9 cellular contexts compared by ENCODE assay signal in the genomic region with DNA sequence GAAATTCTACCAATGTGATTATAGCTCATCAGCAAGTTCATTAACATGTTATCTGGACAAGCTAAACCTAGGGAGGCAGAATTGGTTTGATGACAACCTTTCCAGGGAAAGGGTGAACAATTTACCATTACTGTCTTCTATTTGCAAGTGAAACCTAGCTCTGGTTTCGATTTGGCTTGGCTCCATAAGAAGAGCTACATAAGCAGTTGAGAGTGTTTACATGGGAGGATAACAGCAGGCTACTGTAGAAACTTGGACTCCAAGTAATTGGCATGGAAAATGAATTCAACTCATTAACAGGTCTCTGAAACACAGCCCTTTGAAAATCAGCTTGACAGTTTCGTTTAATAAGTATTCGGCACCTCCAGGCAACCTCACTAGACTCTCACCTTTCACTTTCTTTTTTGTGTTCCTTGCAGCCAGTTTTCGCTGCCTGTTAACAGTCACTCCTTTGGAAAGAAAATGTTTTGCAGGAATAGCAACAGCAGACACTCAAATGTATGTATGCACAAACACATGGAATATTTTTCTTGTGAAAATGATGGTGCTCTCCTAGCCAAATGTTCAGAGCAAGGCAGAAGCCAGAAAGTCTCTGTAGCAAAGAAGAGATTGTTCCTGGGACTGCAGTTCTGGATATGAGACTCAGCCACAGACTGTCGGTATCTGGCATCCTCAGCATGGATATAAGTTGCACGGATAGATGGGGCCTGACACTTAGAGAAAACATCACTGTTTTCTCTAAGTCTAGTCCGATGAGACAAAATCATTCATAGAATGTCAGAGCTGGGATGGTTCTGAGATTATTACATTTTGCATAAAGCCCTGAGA. TPM values are rescaled to one million over a fixed set of nuclear protein-coding genes. Genes with fewer than 3 reads are reported as not detected.
A peak's percentile ranks its signal among the peaks of the same experiment; 100 is the strongest.
DNase-seq lines count a peak whose midpoint lies in the region; ATAC-seq and TF ChIP-seq lines count a peak whose summit lies in the region.
"Had no signal": no experiment of that assay in that cellular context is flagged by ENCODE, and none has a peak within 500 bp of the region (broad histone marks: within the 10 kb centered on the region; RNA-seq: fewer than 3 reads in every experiment).

No MANE protein-coding gene starts in this region.

- TF ChIP-seq POLR2A in tibial nerve (IDR thresholded peaks at IDR 0.05), result no peak

- TF ChIP-seq EP300 in tibial nerve (IDR thresholded peaks at IDR 0.05), result no peak

- WGBS in tibial nerve, 2 donors, result 50 to 64% methylated on average over 7 of the region's 7 CpGs

- H3K9me3 ChIP-seq in right atrium auricular region (no peaks in the 10 kb centered on the region), tibial nerve (no peaks in the 10 kb centered on the region)

- no peak for TF ChIP-seq CTCF in right atrium auricular region (IDR thresholded peaks at IDR 0.05)
- TF ChIP-seq CTCF in tibial nerve (IDR thresholded peaks at IDR 0.05), result no peak

- DNase-seq in H4 (ENCODE audit: low spot score), result peak; percentile 7
- peak; percentile 52 for DNase-seq in OCI-M1 (lab: John Stamatoyannopoulos, UW)
- peak; percentile 3 for DNase-seq in medulla oblongata (ENCODE audit: extremely low spot score)
- DNase-seq in right atrium auricular region (ENCODE audit: low spot score), result no peak
- DNase-seq in tibial nerve (ENCODE audit: low spot score in 2 of 2), result no peak
- no peak for DNase-seq in NCI-H2029 treated with DMSO at 0.1 percent for 48 hours (lab: John Stamatoyannopoulos, UW)
- no peak for DNase-seq in NCI-H187 (lab: John Stamatoyannopoulos, UW)
- DNase-seq: midbrain had no signal

- H3K36me3 ChIP-seq in right atrium auricular region (no peaks in the 10 kb centered on the region), tibial nerve (no peaks in the 10 kb centered on the region)

- no peaks in the 10 kb centered on the region for H3K27me3 ChIP-seq in right atrium auricular region
- no peaks in the 10 kb centered on the region for H3K27me3 ChIP-seq in tibial nerve

- H3K4me3 ChIP-seq in right atrium auricular region (no peak overlapping the region), tibial nerve (no peak overlapping the region)

- H3K4me1 ChIP-seq in right atrium auricular region, result no peaks in the 10 kb centered on the region
- no peaks in the 10 kb centered on the region for H3K4me1 ChIP-seq in tibial nerve

- H3K27ac ChIP-seq in right atrium auricular region (no peak overlapping the region), tibial nerve (no peak overlapping the region)

- ATAC-seq in GM18858 (IDR thresholded peaks at IDR 0.05; ENCODE audit: unreplicated experiment), result peak; percentile 79

RNA-seq across cellular contexts. Expression of a gene that starts 27.5 kb away (rescaled TPM):
- total RNA-seq in H4 (2014; rRNA removed; shearing (Covaris generic)), result 0.79 and 0.82 TPM in 2 replicates
- not detected for total RNA-seq in right atrium auricular region
- total RNA-seq in tibial nerve, result not detected

Comparison
In these comparisons a context has a peak if more than half of its experiments do, and no peak if none do; other contexts are left out.
1. DNase-seq: peak in H4 (single experiment), OCI-M1 (single experiment) and medulla oblongata (single experiment); none in right atrium auricular region (single experiment), tibial nerve (0 of 2), NCI-H2029 treated with DMSO at 0.1 percent for 48 hours (single experiment) and NCI-H187 (0 of 2).